Comparison of ENCODE assay signal across 17 cellular contexts in genomic region chr2:196989496-196989895, GRCh38.
DNase-seq lines count a peak whose midpoint lies in the region; ATAC-seq and TF ChIP-seq lines count a peak whose summit lies in the region.
"Had no signal": no experiment of that assay in that cellular context is flagged by ENCODE, and none has a peak within 500 bp of the region (broad histone marks: within the 10 kb centered on the region; RNA-seq: fewer than 3 reads in every experiment).

No MANE protein-coding gene starts in this region.

- ATAC-seq in T-helper 17 cell = no peak
- ATAC-seq in natural killer cell = no peak
- no peak for ATAC-seq in HG03039 (IDR thresholded peaks at IDR 0.05; ENCODE audit: unreplicated experiment)
- no peak for ATAC-seq in GM18858 (IDR thresholded peaks at IDR 0.05; ENCODE audit: unreplicated experiment)
- ATAC-seq: A549, foreskin keratinocyte had no signal

- intact Hi-C loops in natural killer cell (cut with micrococcal nuclease) = no loop called here

- no peaks in the 10 kb centered on the region for H3K79me2 ChIP-seq in KMS-11 (ENCODE audit: insufficient read depth, low read depth)

- no peak overlapping the region for H2AFZ ChIP-seq in KMS-11 (ENCODE audit: low read depth)

- TF ChIP-seq CTCF in KMS-11 (conservative IDR thresholded peaks at IDR 0.05; ENCODE audit: low read depth, low read length) (no peak), natural killer cell (IDR thresholded peaks at IDR 0.05) (no peak)

- no peaks in the 10 kb centered on the region for H3K27me3 ChIP-seq in KMS-11 (ENCODE audit: insufficient read depth, low read depth)
- H3K27me3 ChIP-seq: foreskin keratinocyte had no signal

- no peak overlapping the region for H3K4me3 ChIP-seq in KMS-11 (IDR thresholded peaks at IDR 0.05; ENCODE audit: insufficient read depth, low read depth, low read length)
- H3K4me3 ChIP-seq: A549 had no signal

- H3K9me3 Mint-ChIP-seq in natural killer cell = no peaks in the 10 kb centered on the region
- H3K9me3 Mint-ChIP-seq: central memory CD8-positive, alpha-beta T cell had no signal

- H3K4me3 Mint-ChIP-seq in T-helper 17 cell (no peak overlapping the region), natural killer cell (no peak overlapping the region)
- H3K4me3 Mint-ChIP-seq: central memory CD8-positive, alpha-beta T cell had no signal

- no peaks in the 10 kb centered on the region for H4K20me1 ChIP-seq in KMS-11 (ENCODE audit: insufficient read depth)

- H3K27ac Mint-ChIP-seq in T-helper 17 cell (peak overlapping the region; percentile 63), natural killer cell (peak overlapping the region; percentile 56 to 84)

- H3K9me3 ChIP-seq in T-helper 17 cell (ENCODE audit: control insufficient read depth, low read length, poor library complexity, severe bottlenecking) = no peaks in the 10 kb centered on the region
- H3K9me3 ChIP-seq: A549 had no signal

- H3K9ac ChIP-seq in KMS-11 = 0 out of 2 replicates have a peak overlapping the region, but pooled peaks have one; percentile 7

- peaks cover 2% of the 10 kb centered on the region for H3K36me3 Mint-ChIP-seq in T-helper 17 cell (ENCODE audit: low read depth)
- H3K36me3 Mint-ChIP-seq in natural killer cell = peaks cover 20% of the 10 kb centered on the region

- H3K4me2 ChIP-seq in KMS-11 = peak overlapping the region; percentile 94
- H3K4me2 ChIP-seq: A549 had no signal

- H3K27me3 Mint-ChIP-seq in T-helper 17 cell (no peaks in the 10 kb centered on the region), natural killer cell (ENCODE audit: low read depth in 2 of 2) (no peaks in the 10 kb centered on the region)
- H3K27me3 Mint-ChIP-seq: central memory CD8-positive, alpha-beta T cell had no signal

- peak overlapping the region; percentile 98; the same call in 1 of the 2 replicates for H3K27ac ChIP-seq in KMS-11
- H3K27ac ChIP-seq: foreskin keratinocyte had no signal

- H3K4me1 Mint-ChIP-seq in T-helper 17 cell (peaks cover 27% of the 10 kb centered on the region), natural killer cell (peaks cover 33 to 40% of the 10 kb centered on the region in 2 donors)

- peaks cover 40% of the 10 kb centered on the region for H3K4me1 ChIP-seq in KMS-11 (ENCODE audit: low read depth, poor library complexity, severe bottlenecking)

- no peaks in the 10 kb centered on the region for H3K36me3 ChIP-seq in KMS-11 (ENCODE audit: insufficient read depth)

- DNase-seq in SKM-1 treated with dmso at 0.1 percent for 144 hours (lab: John Stamatoyannopoulos, UW; ENCODE audit: unreplicated experiment) = peak; percentile 10
- no peak for DNase-seq in SKM-1 (lab: John Stamatoyannopoulos, UW; ENCODE audit: unreplicated experiment)
- DNase-seq in T-helper 17 cell = no peak
- no peak for DNase-seq in natural killer cell
- no peak for DNase-seq in NCI-H226
- DNase-seq: activated naive CD4-positive, alpha-beta T cell treated with anti-CD3 and anti-CD28 coated beads, Interleukin-2, amount 50 U/mL, for 16 hours; foreskin keratinocyte; GDM1; KG1; NCI-H146; NCI-H510A treated with DMSO at 0.1 percent for 48 hours; retina had no signal
